Comparison of ENCODE assay signal across 31 cellular contexts in the genomic region with DNA sequence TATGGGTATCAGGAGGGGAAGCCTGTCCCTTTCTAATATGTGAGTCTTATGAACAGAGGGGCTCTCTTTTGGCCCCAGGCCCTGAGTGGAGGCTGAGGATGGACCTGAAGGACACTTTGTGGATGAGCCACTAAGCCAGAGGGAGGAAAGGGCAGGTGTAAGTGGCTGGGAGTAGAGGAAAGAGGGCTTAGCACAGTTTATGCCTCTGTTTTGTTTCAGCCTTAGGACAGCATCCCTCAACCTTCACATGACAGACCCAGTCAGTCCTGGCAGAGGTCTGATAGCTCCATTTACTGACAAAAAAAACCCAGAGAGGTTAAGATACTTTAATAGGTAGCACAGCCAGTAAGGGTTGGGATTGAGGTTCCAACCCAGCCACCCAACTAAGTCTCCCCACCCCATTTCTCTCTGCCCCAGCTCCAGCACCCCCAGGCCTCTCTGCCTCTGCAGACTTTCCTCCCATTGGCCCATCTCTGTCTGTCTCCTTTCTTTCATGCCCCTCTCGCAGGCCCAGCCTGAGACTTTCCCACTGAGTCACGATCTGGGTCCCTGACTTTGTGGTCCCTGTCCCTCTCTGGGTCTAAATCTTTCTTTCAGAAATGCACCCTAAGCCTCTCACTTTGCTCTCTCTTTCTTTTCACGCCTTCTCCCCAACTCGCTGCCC. TPM values are rescaled to one million over a fixed set of nuclear protein-coding genes. Genes with fewer than 3 reads are reported as not detected.
DNase-seq lines count a peak whose midpoint lies in the region; ATAC-seq and TF ChIP-seq lines count a peak whose summit lies in the region.
"Had no signal": no experiment of that assay in that cellular context is flagged by ENCODE, and none has a peak within 500 bp of the region (broad histone marks: within the 10 kb centered on the region; RNA-seq: fewer than 3 reads in every experiment).

No MANE protein-coding gene starts in this region.

- no peaks in the 10 kb centered on the region for H3K9me3 Mint-ChIP-seq in activated T-cell treated with anti-CD3 and anti-CD28 coated beads, Interleukin-2, amount 50 U/mL, for 24 hours
- no peaks in the 10 kb centered on the region for H3K9me3 Mint-ChIP-seq in activated naive CD8-positive, alpha-beta T cell treated with anti-CD3 and anti-CD28 coated beads, Interleukin-2, amount 10 ng/mL, durations not matched to agents 7 days and 5 days
- H3K9me3 Mint-ChIP-seq in neural progenitor cell = no peaks in the 10 kb centered on the region
- H3K9me3 Mint-ChIP-seq: activated T-helper 2 cell treated with anti-CD3 and anti-CD28 coated beads, Interferon-gamma antibody, Interleukin-2, Interleukin-4, amounts not matched to agents 10 μg/mL and 5 μg/mL and 100 μg/mL, durations not matched to agents 14 hours and 24 hours and 36 hours; HFFc6; mesothelial cell of epicardium; naive B cell had no signal

- H3K27me3 Mint-ChIP-seq in activated T-cell treated with anti-CD3 and anti-CD28 coated beads, Interleukin-2, amount 50 U/mL, for 24 hours = no peaks in the 10 kb centered on the region
- H3K27me3 Mint-ChIP-seq in activated naive CD8-positive, alpha-beta T cell treated with anti-CD3 and anti-CD28 coated beads, Interleukin-2, amount 10 ng/mL, durations not matched to agents 7 days and 5 days = no peaks in the 10 kb centered on the region
- H3K27me3 Mint-ChIP-seq in neural progenitor cell (ENCODE audit: insufficient read depth, low read depth) = peaks cover 31% of the 10 kb centered on the region

- H3K79me2 ChIP-seq in neural progenitor cell (ENCODE audit: low read depth) = no peaks in the 10 kb centered on the region

- no peaks in the 10 kb centered on the region for H3K36me3 Mint-ChIP-seq in activated T-cell treated with anti-CD3 and anti-CD28 coated beads, Interleukin-2, amount 50 U/mL, for 24 hours (ENCODE audit: low read depth)
- no peaks in the 10 kb centered on the region for H3K36me3 Mint-ChIP-seq in activated naive CD8-positive, alpha-beta T cell treated with anti-CD3 and anti-CD28 coated beads, Interleukin-2, amount 10 ng/mL, durations not matched to agents 7 days and 5 days
- H3K36me3 Mint-ChIP-seq in neural progenitor cell = no peaks in the 10 kb centered on the region
- H3K36me3 Mint-ChIP-seq: mesothelial cell of epicardium, naive B cell had no signal

- peak overlapping the region; percentile 68 for H3K27ac Mint-ChIP-seq in activated T-cell treated with anti-CD3 and anti-CD28 coated beads, Interleukin-2, amount 50 U/mL, for 24 hours
- peak overlapping the region; percentile 31 for H3K27ac Mint-ChIP-seq in activated naive CD8-positive, alpha-beta T cell treated with anti-CD3 and anti-CD28 coated beads, Interleukin-2, amount 10 ng/mL, durations not matched to agents 7 days and 5 days
- peak overlapping the region; percentile 79 for H3K27ac Mint-ChIP-seq in neural progenitor cell
- H3K27ac Mint-ChIP-seq: HFFc6, mesothelial cell of epicardium had no signal

- peaks cover 88% of the 10 kb centered on the region for H3K4me1 Mint-ChIP-seq in activated T-cell treated with anti-CD3 and anti-CD28 coated beads, Interleukin-2, amount 50 U/mL, for 24 hours (ENCODE audit: low read depth)
- peaks cover 61% of the 10 kb centered on the region for H3K4me1 Mint-ChIP-seq in activated naive CD8-positive, alpha-beta T cell treated with anti-CD3 and anti-CD28 coated beads, Interleukin-2, amount 10 ng/mL, durations not matched to agents 7 days and 5 days
- peaks cover 9% of the 10 kb centered on the region for H3K4me1 Mint-ChIP-seq in neural progenitor cell
- H3K4me1 Mint-ChIP-seq: mesothelial cell of epicardium had no signal

- H3K4me3 Mint-ChIP-seq in activated T-cell treated with anti-CD3 and anti-CD28 coated beads, Interleukin-2, amount 50 U/mL, for 24 hours = no peak overlapping the region
- no peak overlapping the region for H3K4me3 Mint-ChIP-seq in activated naive CD8-positive, alpha-beta T cell treated with anti-CD3 and anti-CD28 coated beads, Interleukin-2, amount 10 ng/mL, durations not matched to agents 7 days and 5 days
- no peak overlapping the region for H3K4me3 Mint-ChIP-seq in neural progenitor cell
- H3K4me3 Mint-ChIP-seq: HFFc6, mesothelial cell of epicardium had no signal

- no peak overlapping the region for H3K9ac ChIP-seq in neural progenitor cell

- no peaks in the 10 kb centered on the region for H3F3A ChIP-seq in neural progenitor cell (ENCODE audit: low read depth)

- no peak overlapping the region for H2AFZ ChIP-seq in neural progenitor cell (replicated peaks)

- POLR2A ChIA-PET in activated naive CD8-positive, alpha-beta T cell treated with anti-CD3 and anti-CD28 coated beads, Interleukin-2, amount 10 ng/mL, durations not matched to agents 7 days and 5 days (lab: Charles Lee) = interaction anchor here (1.5 to 1.6 kb wide), 2 partner anchors 24 to 27 kb away, joined by 3 read pairs; no protein-coding TSS in a partner anchor

- H3K9me3 ChIP-seq in RWPE2 (ENCODE audit: severe bottlenecking) = no peaks in the 10 kb centered on the region
- no peaks in the 10 kb centered on the region for H3K9me3 ChIP-seq in neural progenitor cell (ENCODE audit: low read depth)
- H3K9me3 ChIP-seq: BE2C had no signal

- ATAC-seq in RWPE2 (ENCODE audit: low read depth) = no peak
- no peak for ATAC-seq in activated naive CD8-positive, alpha-beta T cell treated with anti-CD3 and anti-CD28 coated beads, Interleukin-2, amount 10 ng/mL, durations not matched to agents 7 days and 5 days (ENCODE audit: low read depth)
- ATAC-seq: left ventricle myocardium superior, SK-N-SH treated with all-trans-retinoic acid at 6 μM for 48 hours had no signal

- H3K4me2 ChIP-seq in neural progenitor cell = no peak overlapping the region

- H3K27me3 ChIP-seq in RWPE2 (ENCODE audit: insufficient read depth, poor library complexity, severe bottlenecking) = peaks cover 37% of the 10 kb centered on the region
- H3K27me3 ChIP-seq in neural progenitor cell = peaks cover 44% of the 10 kb centered on the region

- DNase-seq in activated T-cell treated with anti-CD3 and anti-CD28 coated beads, Interleukin-2, amount 50 U/mL, for 24 hours = peak; percentile 31
- DNase-seq in activated T-cell treated with anti-CD3 and anti-CD28 coated beads, Interleukin-2, amount 50 U/mL, for 1 hour = no peak
- DNase-seq in RWPE2 (ENCODE audit: low spot score) (peak; percentile 32), neural progenitor cell (ENCODE audit: low spot score) (no peak), NCI-H2227 (lab: John Stamatoyannopoulos, UW; ENCODE audit: unreplicated experiment) (no peak), NCI-H226 (no peak), mesenteric fat pad (ENCODE audit: low spot score) (no peak)
- DNase-seq in activated naive CD8-positive, alpha-beta T cell treated with anti-CD3 and anti-CD28 coated beads, Interleukin-2, amount 10 ng/mL, durations not matched to agents 7 days and 5 days = peak; percentile 17
- DNase-seq: amniotic stem cell; BE2C; DMS153; effector CD4-positive, alpha-beta T cell; glutamatergic neuron; HFFc6; islet precursor cell; Karpas-422; left ventricle myocardium superior; naive B cell; NCI-H1417 treated with DMSO at 0.1 percent for 48 hours; NCI-H2107; stimulated activated CD4-positive, alpha-beta T cell treated with anti-CD3 and anti-CD28 coated beads, Interleukin-2, amount 100 ng/mL, for 24 hours; T-helper 9 cell; trophoblast cell had no signal

- no peaks in the 10 kb centered on the region for H3K4me1 ChIP-seq in RWPE2 (ENCODE audit: insufficient read depth, poor library complexity, severe bottlenecking)
- peaks cover 6% of the 10 kb centered on the region for H3K4me1 ChIP-seq in neural progenitor cell

- no peak overlapping the region for H3K4me3 ChIP-seq in RWPE2 (ENCODE audit: severe bottlenecking)
- no peak overlapping the region for H3K4me3 ChIP-seq in neural progenitor cell
- H3K4me3 ChIP-seq: skin epidermis had no signal

- no peak overlapping the region for H3K27ac ChIP-seq in RWPE2 (ENCODE audit: poor library complexity, severe bottlenecking)
- H3K27ac ChIP-seq in neural progenitor cell = no peak overlapping the region
- H3K27ac ChIP-seq: HL-60, skin epidermis had no signal

- H3K36me3 ChIP-seq in RWPE2 (ENCODE audit: low read depth) (no peaks in the 10 kb centered on the region), neural progenitor cell (no peaks in the 10 kb centered on the region)
- H3K36me3 ChIP-seq: BE2C had no signal

- H4K20me1 ChIP-seq in neural progenitor cell (ENCODE audit: low read depth) = peaks cover 12% of the 10 kb centered on the region

- TF ChIP-seq CTCF in RWPE2 (IDR thresholded peaks at IDR 0.05; ENCODE audit: poor library complexity, severe bottlenecking) (no peak), neural progenitor cell (IDR thresholded peaks at IDR 0.05) (no peak)

RNA-seq across cellular contexts. Expression of gene TBX21, which starts 4.7 kb away (rescaled TPM):
- total RNA-seq in activated naive CD8-positive, alpha-beta T cell treated with anti-CD3 and anti-CD28 coated beads, Interleukin-2, amount 10 ng/mL, durations not matched to agents 7 days and 5 days = 10 to 100 TPM; 20.7 to 22.8 TPM
- total RNA-seq in neural progenitor cell (ENCODE audit: low replicate concordance) (0.12 TPM in 1 of 2 replicates, not detected in the other), mesenteric fat pad (0.35 TPM)
- total RNA-seq: epithelial cell of proximal tubule, HFFc6, mesothelial cell of epicardium, NCI-H460, OCI-LY7 had no signal

RNA-seq across cellular contexts. Expression of gene TBKBP1, which starts 34.4 kb away (rescaled TPM):
- 1 to 10 TPM; 8.0 to 8.9 TPM for total RNA-seq in activated naive CD8-positive, alpha-beta T cell treated with anti-CD3 and anti-CD28 coated beads, Interleukin-2, amount 10 ng/mL, durations not matched to agents 7 days and 5 days
- total RNA-seq in neural progenitor cell (ENCODE audit: low replicate concordance) = 3.0 and 21.6 TPM in 2 replicates
- total RNA-seq in mesenteric fat pad = 21.7 TPM

Comparison
In these comparisons a context has a peak if more than half of its experiments do, and no peak if none do; other contexts are left out.
1. DNase-seq: peak in activated T-cell treated with anti-CD3 and anti-CD28 coated beads, Interleukin-2, amount 50 U/mL, for 24 hours (single experiment), RWPE2 (single experiment) and activated naive CD8-positive, alpha-beta T cell treated with anti-CD3 and anti-CD28 coated beads, Interleukin-2, amount 10 ng/mL, durations not matched to agents 7 days and 5 days (single experiment); none in activated T-cell treated with anti-CD3 and anti-CD28 coated beads, Interleukin-2, amount 50 U/mL, for 1 hour (single experiment), neural progenitor cell (single experiment), NCI-H2227 (single experiment), NCI-H226 (single experiment) and mesenteric fat pad (single experiment).
2. RNA of gene TBX21, which starts 4.7 kb away (total RNA-seq): 20.7 to 22.8 TPM in activated naive CD8-positive, alpha-beta T cell treated with anti-CD3 and anti-CD28 coated beads, Interleukin-2, amount 10 ng/mL, durations not matched to agents 7 days and 5 days; 0.35 TPM in mesenteric fat pad (single experiment) and 0.12 TPM in neural progenitor cell; every median in the first group is over 10 times any median in the second.
3. Peak in every context shown above with its lines, with median percentiles within 50 percentile points of each other: H3K27ac Mint-ChIP-seq.